In the genomic region with DNA sequence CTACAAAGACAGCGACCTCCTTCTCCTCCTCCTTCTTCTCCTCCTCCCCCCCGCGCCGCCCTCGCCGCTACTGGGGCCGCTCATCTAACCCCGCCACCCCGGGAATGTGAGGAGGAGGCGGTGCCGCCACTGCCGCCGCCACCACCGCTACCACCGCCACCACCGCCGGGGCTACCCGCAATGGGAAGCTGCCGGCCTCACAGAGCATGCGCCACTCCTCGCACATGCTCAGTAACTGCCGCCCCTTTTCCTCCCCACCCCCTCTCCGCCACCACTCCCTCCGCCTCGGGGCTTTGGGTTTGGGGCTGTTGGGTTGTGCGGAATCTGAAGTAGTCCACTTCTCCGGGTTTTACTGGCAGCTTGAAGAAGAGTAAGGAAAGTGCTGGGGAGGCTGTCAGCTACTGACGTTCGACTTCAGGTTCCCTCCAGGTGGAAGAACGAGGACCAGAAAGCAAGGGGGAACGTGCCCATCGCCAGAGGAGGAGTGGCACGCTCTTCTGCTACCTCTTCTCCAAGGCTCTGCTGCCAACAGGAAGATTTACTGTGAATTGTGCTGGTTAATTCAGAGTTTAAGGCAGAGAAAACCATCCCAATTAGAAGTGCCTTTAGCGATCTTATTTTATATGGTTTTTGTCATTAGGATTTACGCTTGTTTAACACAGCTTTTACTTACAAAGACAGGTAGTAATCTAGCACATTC, we compare ENCODE assay signal across 1 cellular context.
A peak's percentile ranks its signal among the peaks of the same experiment; 100 is the strongest.
TF ChIP-seq lines count a peak whose summit lies in the region.

A gene with protein sequence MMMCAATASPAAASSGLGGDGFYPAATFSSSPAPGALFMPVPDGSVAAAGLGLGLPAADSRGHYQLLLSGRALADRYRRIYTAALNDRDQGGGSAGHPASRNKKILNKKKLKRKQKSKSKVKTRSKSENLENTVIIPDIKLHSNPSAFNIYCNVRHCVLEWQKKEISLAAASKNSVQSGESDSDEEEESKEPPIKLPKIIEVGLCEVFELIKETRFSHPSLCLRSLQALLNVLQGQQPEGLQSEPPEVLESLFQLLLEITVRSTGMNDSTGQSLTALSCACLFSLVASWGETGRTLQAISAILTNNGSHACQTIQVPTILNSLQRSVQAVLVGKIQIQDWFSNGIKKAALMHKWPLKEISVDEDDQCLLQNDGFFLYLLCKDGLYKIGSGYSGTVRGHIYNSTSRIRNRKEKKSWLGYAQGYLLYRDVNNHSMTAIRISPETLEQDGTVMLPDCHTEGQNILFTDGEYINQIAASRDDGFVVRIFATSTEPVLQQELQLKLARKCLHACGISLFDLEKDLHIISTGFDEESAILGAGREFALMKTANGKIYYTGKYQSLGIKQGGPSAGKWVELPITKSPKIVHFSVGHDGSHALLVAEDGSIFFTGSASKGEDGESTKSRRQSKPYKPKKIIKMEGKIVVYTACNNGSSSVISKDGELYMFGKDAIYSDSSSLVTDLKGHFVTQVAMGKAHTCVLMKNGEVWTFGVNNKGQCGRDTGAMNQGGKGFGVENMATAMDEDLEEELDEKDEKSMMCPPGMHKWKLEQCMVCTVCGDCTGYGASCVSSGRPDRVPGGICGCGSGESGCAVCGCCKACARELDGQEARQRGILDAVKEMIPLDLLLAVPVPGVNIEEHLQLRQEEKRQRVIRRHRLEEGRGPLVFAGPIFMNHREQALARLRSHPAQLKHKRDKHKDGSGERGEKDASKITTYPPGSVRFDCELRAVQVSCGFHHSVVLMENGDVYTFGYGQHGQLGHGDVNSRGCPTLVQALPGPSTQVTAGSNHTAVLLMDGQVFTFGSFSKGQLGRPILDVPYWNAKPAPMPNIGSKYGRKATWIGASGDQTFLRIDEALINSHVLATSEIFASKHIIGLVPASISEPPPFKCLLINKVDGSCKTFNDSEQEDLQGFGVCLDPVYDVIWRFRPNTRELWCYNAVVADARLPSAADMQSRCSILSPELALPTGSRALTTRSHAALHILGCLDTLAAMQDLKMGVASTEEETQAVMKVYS (N-terminal part only) (minus strand): TSS at position 190 of the 700 bp plus-strand sequence. CDS start 319 bp downstream, outside the sequence.

TF ChIP-seq in K562, 482 proteins besides CTCF, POLR2A, EP300 and RAD21 (continued from another document and continues in another):
- TF ChIP-seq, protein P1, sequence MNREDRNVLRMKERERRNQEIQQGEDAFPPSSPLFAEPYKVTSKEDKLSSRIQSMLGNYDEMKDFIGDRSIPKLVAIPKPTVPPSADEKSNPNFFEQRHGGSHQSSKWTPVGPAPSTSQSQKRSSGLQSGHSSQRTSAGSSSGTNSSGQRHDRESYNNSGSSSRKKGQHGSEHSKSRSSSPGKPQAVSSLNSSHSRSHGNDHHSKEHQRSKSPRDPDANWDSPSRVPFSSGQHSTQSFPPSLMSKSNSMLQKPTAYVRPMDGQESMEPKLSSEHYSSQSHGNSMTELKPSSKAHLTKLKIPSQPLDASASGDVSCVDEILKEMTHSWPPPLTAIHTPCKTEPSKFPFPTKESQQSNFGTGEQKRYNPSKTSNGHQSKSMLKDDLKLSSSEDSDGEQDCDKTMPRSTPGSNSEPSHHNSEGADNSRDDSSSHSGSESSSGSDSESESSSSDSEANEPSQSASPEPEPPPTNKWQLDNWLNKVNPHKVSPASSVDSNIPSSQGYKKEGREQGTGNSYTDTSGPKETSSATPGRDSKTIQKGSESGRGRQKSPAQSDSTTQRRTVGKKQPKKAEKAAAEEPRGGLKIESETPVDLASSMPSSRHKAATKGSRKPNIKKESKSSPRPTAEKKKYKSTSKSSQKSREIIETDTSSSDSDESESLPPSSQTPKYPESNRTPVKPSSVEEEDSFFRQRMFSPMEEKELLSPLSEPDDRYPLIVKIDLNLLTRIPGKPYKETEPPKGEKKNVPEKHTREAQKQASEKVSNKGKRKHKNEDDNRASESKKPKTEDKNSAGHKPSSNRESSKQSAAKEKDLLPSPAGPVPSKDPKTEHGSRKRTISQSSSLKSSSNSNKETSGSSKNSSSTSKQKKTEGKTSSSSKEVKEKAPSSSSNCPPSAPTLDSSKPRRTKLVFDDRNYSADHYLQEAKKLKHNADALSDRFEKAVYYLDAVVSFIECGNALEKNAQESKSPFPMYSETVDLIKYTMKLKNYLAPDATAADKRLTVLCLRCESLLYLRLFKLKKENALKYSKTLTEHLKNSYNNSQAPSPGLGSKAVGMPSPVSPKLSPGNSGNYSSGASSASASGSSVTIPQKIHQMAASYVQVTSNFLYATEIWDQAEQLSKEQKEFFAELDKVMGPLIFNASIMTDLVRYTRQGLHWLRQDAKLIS (CRISPR knock-in tag; IDR thresholded peaks at IDR 0.05) = no peak
- TF ChIP-seq BCL6 (CRISPR knock-in tag; IDR thresholded peaks at IDR 0.05) (no peak), FOXK2 (conservative IDR thresholded peaks at IDR 0.05 in 1 of 2, IDR thresholded peaks at IDR 0.05 in 1 of 2; ENCODE audit: low read depth in 2 of 2) (0 out of 4 replicates have a peak, but pooled peaks of 1 of the 2 experiments have one; percentile 26), SMARCA4 (IDR thresholded peaks at IDR 0.05) (no peak), LEF1 (IDR thresholded peaks at IDR 0.05) (no peak), COPS2 (conservative IDR thresholded peaks at IDR 0.05) (no peak), RUNX1 (IDR thresholded peaks at IDR 0.05; ENCODE audit: low read depth) (no peak), SIN3B (IDR thresholded peaks at IDR 0.05; ENCODE audit: low read depth) (no peak), BRD9 (IDR thresholded peaks at IDR 0.05; ENCODE audit: low read depth, partially characterized antibody) (no peak), SUPT5H (IDR thresholded peaks at IDR 0.05) (peak; percentile 91), SAFB2 (IDR thresholded peaks at IDR 0.05; ENCODE audit: borderline replicate concordance, low read depth, low read length, severe bottlenecking) (no peak), SAP30 (IDR thresholded peaks at IDR 0.05; ENCODE audit: borderline replicate concordance, insufficient read depth, low read depth, low read length, poor library complexity, severe bottlenecking) (no peak), ARNT (IDR thresholded peaks at IDR 0.05) (no peak), MAZ (CRISPR knock-in tag; conservative IDR thresholded peaks at IDR 0.05 in 1 of 2, IDR thresholded peaks at IDR 0.05 in 1 of 2) (peak; percentile 65 to 88), HIVEP1 (CRISPR knock-in tag; IDR thresholded peaks at IDR 0.05) (no peak), ZFPM2 (CRISPR knock-in tag; IDR thresholded peaks at IDR 0.05) (no peak), PYGO2 (tag; IDR thresholded peaks at IDR 0.05) (no peak), POLR3G (IDR thresholded peaks at IDR 0.05; ENCODE audit: extremely low read depth, insufficient read length, insufficient replicate concordance) (no peak), PHF20 (IDR thresholded peaks at IDR 0.05; ENCODE audit: partially characterized antibody) (no peak), BRCA1 (IDR thresholded peaks at IDR 0.05) (no peak), BRCA1 (CRISPR knock-in tag; IDR thresholded peaks at IDR 0.05) (no peak), ZNF133 (CRISPR knock-in tag; IDR thresholded peaks at IDR 0.05) (no peak), ZNF707 (CRISPR knock-in tag; conservative IDR thresholded peaks at IDR 0.05) (no peak), TRIM24 (IDR thresholded peaks at IDR 0.05) (no peak), KDM4B (IDR thresholded peaks at IDR 0.05; ENCODE audit: borderline replicate concordance in 2 of 2, low read depth in 1 of 2) (no peak), STAT5A (IDR thresholded peaks at IDR 0.05; ENCODE audit: borderline replicate concordance, low read length) (no peak), RBM22 (IDR thresholded peaks at IDR 0.05; ENCODE audit: low read depth, low read length, poor library complexity, severe bottlenecking) (no peak), IRF2 (CRISPR knock-in tag; IDR thresholded peaks at IDR 0.05) (no peak), U2AF1 (optimal IDR thresholded peaks at IDR 0.05; ENCODE audit: low read depth, low read length) (no peak), ZNF12 (CRISPR knock-in tag; IDR thresholded peaks at IDR 0.05) (no peak), ZBTB8A (IDR thresholded peaks at IDR 0.05; ENCODE audit: partially characterized antibody) (no peak), HLTF (IDR thresholded peaks at IDR 0.05) (no peak), ZEB2 (IDR thresholded peaks at IDR 0.05) (no peak), FIP1L1 (IDR thresholded peaks at IDR 0.05; ENCODE audit: low read depth, low read length, poor library complexity, severe bottlenecking) (no peak), ILK (tag; IDR thresholded peaks at IDR 0.05; ENCODE audit: borderline replicate concordance, low read depth) (no peak), SMAD1 (IDR thresholded peaks at IDR 0.05; ENCODE audit: low read depth, low read length, partially characterized antibody) (no peak), KLF16 (IDR thresholded peaks at IDR 0.05) (no peak), ZNF699 (CRISPR knock-in tag; IDR thresholded peaks at IDR 0.05; ENCODE audit: insufficient replicate concordance) (no peak), CSDE1 (IDR thresholded peaks at IDR 0.05) (no peak), FOXM1 (IDR thresholded peaks at IDR 0.05; ENCODE audit: low read depth) (0 out of 2 replicates have a peak, but pooled peaks have one; percentile 39), FOXM1 (CRISPR knock-in tag; IDR thresholded peaks at IDR 0.05; ENCODE audit: low read depth) (no peak), SRSF7 (optimal IDR thresholded peaks at IDR 0.05; ENCODE audit: low read depth, low read length) (no peak), CHD1 (IDR thresholded peaks at IDR 0.05; ENCODE audit: low read length) (no peak), ELF2 (CRISPR knock-in tag; IDR thresholded peaks at IDR 0.05) (no peak), ADNP (tag; IDR thresholded peaks at IDR 0.05) (no peak), NCOA4 (IDR thresholded peaks at IDR 0.05; ENCODE audit: partially characterized antibody) (no peak), ZNF589 (CRISPR knock-in tag; IDR thresholded peaks at IDR 0.05; ENCODE audit: low read depth) (no peak), MEIS2 (IDR thresholded peaks at IDR 0.05; ENCODE audit: partially characterized antibody) (peak; percentile 87), PPARD (CRISPR knock-in tag; IDR thresholded peaks at IDR 0.05) (no peak), ZNF444 (CRISPR knock-in tag; IDR thresholded peaks at IDR 0.05) (no peak), FOXP1 (CRISPR knock-in tag; IDR thresholded peaks at IDR 0.05) (no peak), TEAD1 (CRISPR knock-in tag; IDR thresholded peaks at IDR 0.05) (peak in 1 of 2 experiments; percentile 49; a peak in 1 of 4 replicates), EWSR1 (IDR thresholded peaks at IDR 0.05; ENCODE audit: borderline replicate concordance, low read depth, partially characterized antibody) (no peak), NFIC (IDR thresholded peaks at IDR 0.05) (0 out of 2 replicates have a peak, but pooled peaks have one; percentile 22)
- TF ChIP-seq, protein P2, sequence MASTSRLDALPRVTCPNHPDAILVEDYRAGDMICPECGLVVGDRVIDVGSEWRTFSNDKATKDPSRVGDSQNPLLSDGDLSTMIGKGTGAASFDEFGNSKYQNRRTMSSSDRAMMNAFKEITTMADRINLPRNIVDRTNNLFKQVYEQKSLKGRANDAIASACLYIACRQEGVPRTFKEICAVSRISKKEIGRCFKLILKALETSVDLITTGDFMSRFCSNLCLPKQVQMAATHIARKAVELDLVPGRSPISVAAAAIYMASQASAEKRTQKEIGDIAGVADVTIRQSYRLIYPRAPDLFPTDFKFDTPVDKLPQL (IDR thresholded peaks at IDR 0.05; ENCODE audit: extremely low read depth, insufficient read length) = no peak
- TF ChIP-seq, protein P3, sequence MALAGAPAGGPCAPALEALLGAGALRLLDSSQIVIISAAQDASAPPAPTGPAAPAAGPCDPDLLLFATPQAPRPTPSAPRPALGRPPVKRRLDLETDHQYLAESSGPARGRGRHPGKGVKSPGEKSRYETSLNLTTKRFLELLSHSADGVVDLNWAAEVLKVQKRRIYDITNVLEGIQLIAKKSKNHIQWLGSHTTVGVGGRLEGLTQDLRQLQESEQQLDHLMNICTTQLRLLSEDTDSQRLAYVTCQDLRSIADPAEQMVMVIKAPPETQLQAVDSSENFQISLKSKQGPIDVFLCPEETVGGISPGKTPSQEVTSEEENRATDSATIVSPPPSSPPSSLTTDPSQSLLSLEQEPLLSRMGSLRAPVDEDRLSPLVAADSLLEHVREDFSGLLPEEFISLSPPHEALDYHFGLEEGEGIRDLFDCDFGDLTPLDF (CRISPR knock-in tag; IDR thresholded peaks at IDR 0.05) = no peak
- TF ChIP-seq, protein P4, sequence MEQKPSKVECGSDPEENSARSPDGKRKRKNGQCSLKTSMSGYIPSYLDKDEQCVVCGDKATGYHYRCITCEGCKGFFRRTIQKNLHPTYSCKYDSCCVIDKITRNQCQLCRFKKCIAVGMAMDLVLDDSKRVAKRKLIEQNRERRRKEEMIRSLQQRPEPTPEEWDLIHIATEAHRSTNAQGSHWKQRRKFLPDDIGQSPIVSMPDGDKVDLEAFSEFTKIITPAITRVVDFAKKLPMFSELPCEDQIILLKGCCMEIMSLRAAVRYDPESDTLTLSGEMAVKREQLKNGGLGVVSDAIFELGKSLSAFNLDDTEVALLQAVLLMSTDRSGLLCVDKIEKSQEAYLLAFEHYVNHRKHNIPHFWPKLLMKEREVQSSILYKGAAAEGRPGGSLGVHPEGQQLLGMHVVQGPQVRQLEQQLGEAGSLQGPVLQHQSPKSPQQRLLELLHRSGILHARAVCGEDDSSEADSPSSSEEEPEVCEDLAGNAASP (IDR thresholded peaks at IDR 0.05) = no peak
- TF ChIP-seq, protein P5, sequence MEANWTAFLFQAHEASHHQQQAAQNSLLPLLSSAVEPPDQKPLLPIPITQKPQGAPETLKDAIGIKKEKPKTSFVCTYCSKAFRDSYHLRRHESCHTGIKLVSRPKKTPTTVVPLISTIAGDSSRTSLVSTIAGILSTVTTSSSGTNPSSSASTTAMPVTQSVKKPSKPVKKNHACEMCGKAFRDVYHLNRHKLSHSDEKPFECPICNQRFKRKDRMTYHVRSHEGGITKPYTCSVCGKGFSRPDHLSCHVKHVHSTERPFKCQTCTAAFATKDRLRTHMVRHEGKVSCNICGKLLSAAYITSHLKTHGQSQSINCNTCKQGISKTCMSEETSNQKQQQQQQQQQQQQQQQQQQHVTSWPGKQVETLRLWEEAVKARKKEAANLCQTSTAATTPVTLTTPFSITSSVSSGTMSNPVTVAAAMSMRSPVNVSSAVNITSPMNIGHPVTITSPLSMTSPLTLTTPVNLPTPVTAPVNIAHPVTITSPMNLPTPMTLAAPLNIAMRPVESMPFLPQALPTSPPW (CRISPR knock-in tag; IDR thresholded peaks at IDR 0.05) = peak; percentile 87
- TF ChIP-seq, protein P6, sequence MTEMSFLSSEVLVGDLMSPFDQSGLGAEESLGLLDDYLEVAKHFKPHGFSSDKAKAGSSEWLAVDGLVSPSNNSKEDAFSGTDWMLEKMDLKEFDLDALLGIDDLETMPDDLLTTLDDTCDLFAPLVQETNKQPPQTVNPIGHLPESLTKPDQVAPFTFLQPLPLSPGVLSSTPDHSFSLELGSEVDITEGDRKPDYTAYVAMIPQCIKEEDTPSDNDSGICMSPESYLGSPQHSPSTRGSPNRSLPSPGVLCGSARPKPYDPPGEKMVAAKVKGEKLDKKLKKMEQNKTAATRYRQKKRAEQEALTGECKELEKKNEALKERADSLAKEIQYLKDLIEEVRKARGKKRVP (CRISPR knock-in tag; IDR thresholded peaks at IDR 0.05) = no peak
- TF ChIP-seq, protein P7, sequence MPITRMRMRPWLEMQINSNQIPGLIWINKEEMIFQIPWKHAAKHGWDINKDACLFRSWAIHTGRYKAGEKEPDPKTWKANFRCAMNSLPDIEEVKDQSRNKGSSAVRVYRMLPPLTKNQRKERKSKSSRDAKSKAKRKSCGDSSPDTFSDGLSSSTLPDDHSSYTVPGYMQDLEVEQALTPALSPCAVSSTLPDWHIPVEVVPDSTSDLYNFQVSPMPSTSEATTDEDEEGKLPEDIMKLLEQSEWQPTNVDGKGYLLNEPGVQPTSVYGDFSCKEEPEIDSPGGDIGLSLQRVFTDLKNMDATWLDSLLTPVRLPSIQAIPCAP (CRISPR knock-in tag; IDR thresholded peaks at IDR 0.05; ENCODE audit: borderline replicate concordance) = no peak
